Comparison of ENCODE assay signal across 8 cellular contexts in the genomic region with DNA sequence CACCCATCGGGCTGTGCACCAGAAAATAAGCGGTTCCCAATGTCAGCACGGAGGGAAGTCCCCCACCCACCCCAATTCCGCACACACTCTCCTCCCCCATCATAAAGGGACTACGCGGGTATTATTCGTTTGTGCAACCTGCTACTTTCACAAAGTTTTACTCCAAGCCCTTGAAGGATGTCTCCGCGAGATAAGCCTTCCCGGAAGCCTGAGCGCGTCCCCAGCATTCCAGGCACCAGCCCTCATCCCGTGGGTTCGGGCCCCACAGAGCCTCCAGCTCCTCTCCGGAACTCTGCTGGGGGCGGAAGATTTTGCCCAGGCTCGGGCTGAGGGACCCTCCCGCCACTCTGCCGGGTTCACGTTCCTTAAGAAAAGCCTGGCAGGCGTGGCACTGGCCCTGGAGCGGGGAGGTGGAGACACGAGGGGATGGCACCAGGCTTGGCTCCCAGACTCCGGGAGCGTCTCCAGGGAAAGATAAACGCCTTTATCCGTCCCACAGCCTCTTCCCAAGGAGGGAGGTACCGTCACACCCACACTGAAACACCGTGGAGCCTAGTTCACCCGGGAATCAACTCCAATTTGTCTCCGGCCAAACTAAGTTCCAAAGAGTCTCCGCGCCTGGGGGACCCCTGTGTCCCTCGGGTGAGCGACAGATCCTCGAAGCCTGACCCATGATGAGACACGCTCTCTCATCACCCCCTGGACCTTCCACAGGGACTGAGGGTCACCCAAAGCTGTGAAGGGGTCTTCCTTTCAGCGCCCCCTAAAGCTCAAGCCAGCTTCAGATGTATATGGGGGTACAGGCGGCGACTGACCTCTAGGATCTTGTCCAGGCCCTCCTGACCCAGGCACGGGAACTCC. TPM values are rescaled to one million over a fixed set of nuclear protein-coding genes. Genes with fewer than 3 reads are reported as not detected.
DNase-seq lines count a peak whose midpoint lies in the region; ATAC-seq, FAIRE-seq and TF ChIP-seq lines count a peak whose summit lies in the region.

No MANE protein-coding gene starts in this region.

- H2BK120ac ChIP-seq in H9 (ENCODE audit: low read depth, low read length, poor library complexity, severe bottlenecking) = no peak overlapping the region

- ATAC-seq in activated CD8-positive, alpha-beta memory T cell treated with anti-CD3 and anti-CD28 coated beads, Interleukin-2, amount 10 ng/mL, durations not matched to agents 7 days and 5 days = no peak

- no peak overlapping the region for H2AFZ ChIP-seq in H9 (ENCODE audit: low read length)

- intact Hi-C loops in kidney (cut with DNase I) (no loop called here), adrenal gland (cut with DNase I) (no loop called here)

- peaks cover 2% of the 10 kb centered on the region; the same call in 1 of the 2 replicates for H3K27me3 Mint-ChIP-seq in H9 (ENCODE audit: low read depth)
- H3K27me3 Mint-ChIP-seq in activated CD8-positive, alpha-beta memory T cell treated with anti-CD3 and anti-CD28 coated beads, Interleukin-2, amount 10 ng/mL, durations not matched to agents 7 days and 5 days = no peaks in the 10 kb centered on the region

- H4K91ac ChIP-seq in H9 (ENCODE audit: insufficient read length, low read depth, low read length) = no peak overlapping the region

- H3K79me2 ChIP-seq in H9 (ENCODE audit: insufficient read depth, low read length) = peaks cover 45% of the 10 kb centered on the region; the same call in 1 of the 2 replicates

- peaks cover 19% of the 10 kb centered on the region for H3K23me2 ChIP-seq in H9 (ENCODE audit: insufficient read length, low read depth, low read length, poor library complexity, severe bottlenecking)

- H3K9me3 Mint-ChIP-seq in H9 = no peaks in the 10 kb centered on the region
- no peaks in the 10 kb centered on the region for H3K9me3 Mint-ChIP-seq in activated CD8-positive, alpha-beta memory T cell treated with anti-CD3 and anti-CD28 coated beads, Interleukin-2, amount 10 ng/mL, durations not matched to agents 7 days and 5 days (ENCODE audit: low read depth)

- H3K27me3 ChIP-seq in H9 (ENCODE audit: insufficient read depth, low read length) (no peaks in the 10 kb centered on the region), adrenal gland (peaks cover 9% of the 10 kb centered on the region)

- peaks cover 5 to 27% (median 20%) of the 10 kb centered on the region in 3 experiments; a peak in 5 of 7 replicates for H3K36me3 Mint-ChIP-seq in H9 (ENCODE audit: insufficient read depth in 1 of 3, low read depth in 3 of 3)
- peaks cover 30% of the 10 kb centered on the region for H3K36me3 Mint-ChIP-seq in activated CD8-positive, alpha-beta memory T cell treated with anti-CD3 and anti-CD28 coated beads, Interleukin-2, amount 10 ng/mL, durations not matched to agents 7 days and 5 days

- H3K4me1 Mint-ChIP-seq in H9 = peaks cover 81 to 86% of the 10 kb centered on the region in 2 experiments
- H3K4me1 Mint-ChIP-seq in activated CD8-positive, alpha-beta memory T cell treated with anti-CD3 and anti-CD28 coated beads, Interleukin-2, amount 10 ng/mL, durations not matched to agents 7 days and 5 days = peaks cover 48% of the 10 kb centered on the region

- H4K8ac ChIP-seq in H9 (replicated peaks; ENCODE audit: insufficient read length, low read depth, low read length) = no peak overlapping the region

- CTCF ChIA-PET in activated CD8-positive, alpha-beta memory T cell treated with anti-CD3 and anti-CD28 coated beads, Interleukin-2, amount 10 ng/mL, durations not matched to agents 7 days and 5 days (lab: Charles Lee) = interaction anchor here (0.6 to 4.7 kb wide), 10 partner anchors 8 to 116 kb away, joined by 3 to 29 read pairs (median 3); partner anchors contain the start of gene SAYSD1

- H4K20me1 ChIP-seq in H9 (ENCODE audit: control insufficient read depth, insufficient read depth, insufficient read length) = no peaks in the 10 kb centered on the region

- TF ChIP-seq POLR2A in adrenal gland (IDR thresholded peaks at IDR 0.05) = no peak

- DNase-seq in H9 = no peak
- DNase-seq in activated CD8-positive, alpha-beta memory T cell treated with anti-CD3 and anti-CD28 coated beads, Interleukin-2, amount 10 ng/mL, durations not matched to agents 7 days and 5 days = peak; percentile 56
- no peak for DNase-seq in kidney
- peak; percentile 27 to 60 (median 30) for DNase-seq in stimulated activated CD4-positive, alpha-beta T cell treated with anti-CD3 and anti-CD28 coated beads, TNF-alpha, amount 100 ng/mL, for 24 hours (ENCODE audit: low read depth in 3 of 3)
- DNase-seq in NCI-H1092 treated with DMSO at 0.1 percent for 48 hours (lab: John Stamatoyannopoulos, UW) = no peak
- no peak for DNase-seq in adrenal gland
- no peak for DNase-seq in NCI-H2029 (lab: John Stamatoyannopoulos, UW)
- no peak for DNase-seq in NCI-H2029 treated with DMSO at 0.1 percent for 48 hours (lab: John Stamatoyannopoulos, UW)

- no CpG with 5 or more reads among the region's 41 CpGs for WGBS in H9 (ENCODE audit: extremely low coverage, insufficient read length, low lambda C conversion rate)
- 43 to 59% (median 45%) methylated on average over 23 to 41 of the region's 41 CpGs for WGBS in adrenal gland, 4 donors

- H2BK5ac ChIP-seq in H9 (ENCODE audit: insufficient read length, low read length) = no peak overlapping the region

- H3K36me3 ChIP-seq in kidney (ENCODE audit: control insufficient read depth in 1 of 2, insufficient read depth in 2 of 2, low read length in 2 of 2) (peaks cover 0 to 13% of the 10 kb centered on the region in 2 donors), adrenal gland (replicated peaks in 1 of 2) (no peaks in the 10 kb centered on the region)

- H3K4me3 ChIP-seq in kidney (ENCODE audit: low read length in 2 of 2) (peak overlapping the region; percentile 87 to 92), adrenal gland (peak overlapping the region in 1 of 4 donors; percentile 67)

- FAIRE-seq in kidney (lab: Jason Lieb, UNC) = no peak

- H2BK20ac ChIP-seq in H9 (ENCODE audit: low read depth, low read length, poor library complexity, severe bottlenecking) = no peak overlapping the region

- peak overlapping the region; percentile 70 for H3K14ac ChIP-seq in H9 (ENCODE audit: insufficient read depth, low read length)

- peak overlapping the region; percentile 90 to 96 for H3K4me3 Mint-ChIP-seq in H9
- H3K4me3 Mint-ChIP-seq in activated CD8-positive, alpha-beta memory T cell treated with anti-CD3 and anti-CD28 coated beads, Interleukin-2, amount 10 ng/mL, durations not matched to agents 7 days and 5 days = peak overlapping the region; percentile 85

- H3K56ac ChIP-seq in H9 (ENCODE audit: insufficient read length, low read depth, low read length) = no peak overlapping the region

- peak overlapping the region; percentile 81 for H3K9ac ChIP-seq in H9 (ENCODE audit: extremely low read depth, insufficient read length, low read length)
- H3K9ac ChIP-seq in kidney (ENCODE audit: low read length in 2 of 2) = peak overlapping the region; percentile 58 to 80

- H3K4me1 ChIP-seq in H9 (ENCODE audit: insufficient read depth, low read length) (peaks cover 30% of the 10 kb centered on the region), kidney (ENCODE audit: control insufficient read depth in 1 of 2, insufficient read depth in 1 of 2, low read depth in 1 of 2, low read length in 2 of 2) (peaks cover 8 to 11% of the 10 kb centered on the region in 2 donors), adrenal gland (replicated peaks in 1 of 2) (peaks cover 14 to 17% of the 10 kb centered on the region in 2 donors)

- H2AK5ac ChIP-seq in H9 (ENCODE audit: insufficient read length, low read length) = no peak overlapping the region

- H3K27ac ChIP-seq in H9 (ENCODE audit: insufficient read length, low read depth, low read length) (no peak overlapping the region), kidney (ENCODE audit: low read depth in 2 of 2, low read length in 2 of 2) (peak overlapping the region; percentile 67 to 74), adrenal gland (no peak overlapping the region)

- no peak overlapping the region for H2BK15ac ChIP-seq in H9 (ENCODE audit: low read depth, low read length)

- no peak overlapping the region for H3T11ph ChIP-seq in H9 (ENCODE audit: low read length)

- no peak overlapping the region for H2BK12ac ChIP-seq in H9 (ENCODE audit: insufficient read length, low read depth, low read length)

- no peak overlapping the region for H3K23ac ChIP-seq in H9 (ENCODE audit: insufficient read length, low read depth, low read length)

- TF ChIP-seq CTCF in H9 (conservative IDR thresholded peaks at IDR 0.05) (no peak), kidney (IDR thresholded peaks at IDR 0.05; ENCODE audit: borderline replicate concordance, extremely low read depth, insufficient read depth) (no peak), adrenal gland (IDR thresholded peaks at IDR 0.05) (no peak)

- H3K4me2 ChIP-seq in H9 (ENCODE audit: insufficient read depth, insufficient read length, low read length) = peak overlapping the region; percentile 93

- peak overlapping the region in 2 of 3 experiments; percentile 85; a peak in 2 of 7 replicates for H3K27ac Mint-ChIP-seq in H9
- H3K27ac Mint-ChIP-seq in activated CD8-positive, alpha-beta memory T cell treated with anti-CD3 and anti-CD28 coated beads, Interleukin-2, amount 10 ng/mL, durations not matched to agents 7 days and 5 days = peak overlapping the region; percentile 98

- H3K9me3 ChIP-seq in H9 (ENCODE audit: control insufficient read depth, low read depth, low read length) (no peaks in the 10 kb centered on the region), kidney (ENCODE audit: control insufficient read depth in 1 of 2, low read length in 2 of 2) (no peaks in the 10 kb centered on the region), adrenal gland (replicated peaks in 1 of 3) (no peaks in the 10 kb centered on the region)

- H4K5ac ChIP-seq in H9 (ENCODE audit: insufficient read length, low read depth, low read length) = no peak overlapping the region

- no peak overlapping the region; the same call in 1 of the 2 replicates for H3K4ac ChIP-seq in H9 (ENCODE audit: low read depth, low read length)

- peak overlapping the region; percentile 81 for H3K18ac ChIP-seq in H9 (ENCODE audit: insufficient read length, low read depth, low read length)

- H3K79me1 ChIP-seq in H9 (ENCODE audit: insufficient read depth, low read depth, low read length, poor library complexity, severe bottlenecking) = peaks cover 18% of the 10 kb centered on the region

RNA-seq across cellular contexts. Expression of gene KCNK5, which starts 0.9 kb away (rescaled TPM):
- total RNA-seq in H9 (2021) (30.0 and 31.8 TPM in 2 replicates), kidney (77.0 TPM), adrenal gland (10 to 100 TPM in 1 of 8 donors, 1 to 10 TPM in 3, under 1 TPM in 4; 0.48 to 57.1 (median 1.0) TPM)
- 10 to 100 TPM; 19.1 to 30.8 TPM for total RNA-seq in activated CD8-positive, alpha-beta memory T cell treated with anti-CD3 and anti-CD28 coated beads, Interleukin-2, amount 10 ng/mL, durations not matched to agents 7 days and 5 days
- polyA plus RNA-seq in kidney (ENCODE audit: insufficient read depth, low read depth, low replicate concordance) (48.4 TPM), adrenal gland (1 to 10 TPM in 1 of 3 donors, under 1 TPM in 2; 0.26 to 1.2 (median 0.64) TPM)

Comparison
In these comparisons a context has a peak if more than half of its experiments do, and no peak if none do; other contexts are left out.
1. DNase-seq: peak in activated CD8-positive, alpha-beta memory T cell treated with anti-CD3 and anti-CD28 coated beads, Interleukin-2, amount 10 ng/mL, durations not matched to agents 7 days and 5 days (single experiment) and stimulated activated CD4-positive, alpha-beta T cell treated with anti-CD3 and anti-CD28 coated beads, TNF-alpha, amount 100 ng/mL, for 24 hours (3 of 3); none in H9 (single experiment), kidney (single experiment), NCI-H1092 treated with DMSO at 0.1 percent for 48 hours (single experiment), adrenal gland (0 of 7), NCI-H2029 (single experiment) and NCI-H2029 treated with DMSO at 0.1 percent for 48 hours (single experiment).
2. H3K27ac ChIP-seq: peak in kidney (2 of 2); none in H9 (single experiment) and adrenal gland (0 of 5).